1 cellular context compared by ENCODE assay signal in the genomic region with DNA sequence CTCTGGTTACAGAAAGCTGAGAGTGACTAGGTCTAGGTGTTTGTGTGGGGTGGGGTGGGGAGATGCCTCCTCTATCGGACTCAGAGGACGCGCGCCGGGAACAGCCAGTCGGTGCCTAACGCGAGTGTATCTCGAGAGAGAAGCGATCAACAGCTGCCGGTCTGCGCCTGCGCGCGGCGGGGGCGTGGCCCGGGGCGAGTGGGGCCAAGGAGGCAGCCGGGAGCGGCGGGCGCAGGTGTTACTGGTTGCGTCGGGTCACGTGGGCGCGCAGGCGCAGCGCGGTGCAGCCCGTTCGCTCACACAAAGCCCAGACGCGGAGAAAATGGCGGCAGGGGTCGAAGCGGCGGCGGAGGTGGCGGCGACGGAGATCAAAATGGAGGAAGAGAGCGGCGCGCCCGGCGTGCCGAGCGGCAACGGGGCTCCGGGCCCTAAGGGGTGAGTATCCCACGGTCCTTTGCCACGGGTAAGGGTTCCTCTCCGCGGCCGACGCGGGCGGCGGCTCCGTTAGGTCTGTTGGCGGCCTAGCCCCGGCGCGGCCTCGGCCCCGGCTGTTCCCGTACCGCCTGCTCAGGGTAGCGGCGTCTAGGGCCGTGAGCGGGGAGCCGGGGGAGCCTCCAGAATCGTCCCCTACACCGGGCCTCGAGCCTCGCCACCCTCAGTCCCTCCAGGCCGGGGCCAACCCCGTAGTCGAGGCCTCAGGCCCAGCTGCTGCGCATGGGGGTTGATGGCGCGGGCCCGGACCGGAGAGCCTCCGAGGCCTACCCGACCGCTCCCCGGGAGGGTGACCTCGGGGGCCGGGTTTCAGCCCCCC.
A peak's percentile ranks its signal among the peaks of the same experiment; 100 is the strongest.
TF ChIP-seq lines count a peak whose summit lies in the region.

A gene with protein sequence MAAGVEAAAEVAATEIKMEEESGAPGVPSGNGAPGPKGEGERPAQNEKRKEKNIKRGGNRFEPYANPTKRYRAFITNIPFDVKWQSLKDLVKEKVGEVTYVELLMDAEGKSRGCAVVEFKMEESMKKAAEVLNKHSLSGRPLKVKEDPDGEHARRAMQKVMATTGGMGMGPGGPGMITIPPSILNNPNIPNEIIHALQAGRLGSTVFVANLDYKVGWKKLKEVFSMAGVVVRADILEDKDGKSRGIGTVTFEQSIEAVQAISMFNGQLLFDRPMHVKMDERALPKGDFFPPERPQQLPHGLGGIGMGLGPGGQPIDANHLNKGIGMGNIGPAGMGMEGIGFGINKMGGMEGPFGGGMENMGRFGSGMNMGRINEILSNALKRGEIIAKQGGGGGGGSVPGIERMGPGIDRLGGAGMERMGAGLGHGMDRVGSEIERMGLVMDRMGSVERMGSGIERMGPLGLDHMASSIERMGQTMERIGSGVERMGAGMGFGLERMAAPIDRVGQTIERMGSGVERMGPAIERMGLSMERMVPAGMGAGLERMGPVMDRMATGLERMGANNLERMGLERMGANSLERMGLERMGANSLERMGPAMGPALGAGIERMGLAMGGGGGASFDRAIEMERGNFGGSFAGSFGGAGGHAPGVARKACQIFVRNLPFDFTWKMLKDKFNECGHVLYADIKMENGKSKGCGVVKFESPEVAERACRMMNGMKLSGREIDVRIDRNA (plus strand): TSS at position 299 of the 811 bp plus-strand sequence. CDS start 24 bp downstream, at position 323.

TF ChIP-seq in K562, 482 proteins besides CTCF, POLR2A, EP300 and RAD21 (continued from another document and continues in another):
- TF ChIP-seq, protein P1, sequence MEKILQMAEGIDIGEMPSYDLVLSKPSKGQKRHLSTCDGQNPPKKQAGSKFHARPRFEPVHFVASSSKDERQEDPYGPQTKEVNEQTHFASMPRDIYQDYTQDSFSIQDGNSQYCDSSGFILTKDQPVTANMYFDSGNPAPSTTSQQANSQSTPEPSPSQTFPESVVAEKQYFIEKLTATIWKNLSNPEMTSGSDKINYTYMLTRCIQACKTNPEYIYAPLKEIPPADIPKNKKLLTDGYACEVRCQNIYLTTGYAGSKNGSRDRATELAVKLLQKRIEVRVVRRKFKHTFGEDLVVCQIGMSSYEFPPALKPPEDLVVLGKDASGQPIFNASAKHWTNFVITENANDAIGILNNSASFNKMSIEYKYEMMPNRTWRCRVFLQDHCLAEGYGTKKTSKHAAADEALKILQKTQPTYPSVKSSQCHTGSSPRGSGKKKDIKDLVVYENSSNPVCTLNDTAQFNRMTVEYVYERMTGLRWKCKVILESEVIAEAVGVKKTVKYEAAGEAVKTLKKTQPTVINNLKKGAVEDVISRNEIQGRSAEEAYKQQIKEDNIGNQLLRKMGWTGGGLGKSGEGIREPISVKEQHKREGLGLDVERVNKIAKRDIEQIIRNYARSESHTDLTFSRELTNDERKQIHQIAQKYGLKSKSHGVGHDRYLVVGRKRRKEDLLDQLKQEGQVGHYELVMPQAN (IDR thresholded peaks at IDR 0.05; ENCODE audit: borderline replicate concordance) = 0 out of 2 replicates have a peak, but pooled peaks have one; percentile 15
- TF ChIP-seq, protein P2, sequence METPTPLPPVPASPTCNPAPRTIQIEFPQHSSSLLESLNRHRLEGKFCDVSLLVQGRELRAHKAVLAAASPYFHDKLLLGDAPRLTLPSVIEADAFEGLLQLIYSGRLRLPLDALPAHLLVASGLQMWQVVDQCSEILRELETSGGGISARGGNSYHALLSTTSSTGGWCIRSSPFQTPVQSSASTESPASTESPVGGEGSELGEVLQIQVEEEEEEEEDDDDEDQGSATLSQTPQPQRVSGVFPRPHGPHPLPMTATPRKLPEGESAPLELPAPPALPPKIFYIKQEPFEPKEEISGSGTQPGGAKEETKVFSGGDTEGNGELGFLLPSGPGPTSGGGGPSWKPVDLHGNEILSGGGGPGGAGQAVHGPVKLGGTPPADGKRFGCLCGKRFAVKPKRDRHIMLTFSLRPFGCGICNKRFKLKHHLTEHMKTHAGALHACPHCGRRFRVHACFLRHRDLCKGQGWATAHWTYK (CRISPR knock-in tag; IDR thresholded peaks at IDR 0.05) = no peak
- TF ChIP-seq ZNF778 (CRISPR knock-in tag; IDR thresholded peaks at IDR 0.05) (no peak), ZNF140 (CRISPR knock-in tag; IDR thresholded peaks at IDR 0.05) (no peak), OTX1 (CRISPR knock-in tag; IDR thresholded peaks at IDR 0.05) (no peak), TOE1 (IDR thresholded peaks at IDR 0.05; ENCODE audit: borderline replicate concordance) (peak; percentile 94), TOE1 (CRISPR knock-in tag; IDR thresholded peaks at IDR 0.05; ENCODE audit: borderline replicate concordance, low read depth) (no peak), MIER1 (IDR thresholded peaks at IDR 0.05; ENCODE audit: low read depth) (no peak), HDGF (IDR thresholded peaks at IDR 0.05) (no peak), SREBF2 (CRISPR knock-in tag; IDR thresholded peaks at IDR 0.05) (0 out of 2 replicates have a peak, but pooled peaks have one; percentile 21), MAFK (IDR thresholded peaks at IDR 0.05; ENCODE audit: low read length) (no peak), SMC3 (conservative IDR thresholded peaks at IDR 0.05; ENCODE audit: insufficient read depth, low read depth, low read length) (0 out of 2 replicates have a peak, but pooled peaks have one; percentile 2), SAP30 (IDR thresholded peaks at IDR 0.05; ENCODE audit: borderline replicate concordance, insufficient read depth, low read depth, low read length, poor library complexity, severe bottlenecking) (no peak), ZNF121 (CRISPR knock-in tag; conservative IDR thresholded peaks at IDR 0.05) (no peak), TEAD4 (IDR thresholded peaks at IDR 0.05; ENCODE audit: low read length) (peak; percentile 57; the same call in 1 of the 2 replicates), TEAD4 (CRISPR knock-in tag; IDR thresholded peaks at IDR 0.05; ENCODE audit: borderline replicate concordance) (no peak), ZNF232 (CRISPR knock-in tag; IDR thresholded peaks at IDR 0.05) (no peak), FOXM1 (IDR thresholded peaks at IDR 0.05; ENCODE audit: low read depth) (no peak), FOXM1 (CRISPR knock-in tag; IDR thresholded peaks at IDR 0.05; ENCODE audit: low read depth) (no peak), SMARCE1 (IDR thresholded peaks at IDR 0.05) (no peak), POU5F1 (IDR thresholded peaks at IDR 0.05; ENCODE audit: borderline replicate concordance, low read depth, low read length, partially characterized antibody) (no peak), CBFA2T2 (conservative IDR thresholded peaks at IDR 0.05) (peak; percentile 73), RAD51 (IDR thresholded peaks at IDR 0.05; ENCODE audit: borderline replicate concordance, low read depth) (peak; percentile 90), SAFB2 (IDR thresholded peaks at IDR 0.05; ENCODE audit: borderline replicate concordance, low read depth, low read length, severe bottlenecking) (no peak), DNMT1 (IDR thresholded peaks at IDR 0.05) (no peak), FOXJ2 (tag; IDR thresholded peaks at IDR 0.05) (peak; percentile 62; the same call in 1 of the 2 replicates), ILF3 (IDR thresholded peaks at IDR 0.05; ENCODE audit: borderline replicate concordance) (no peak), HNRNPL (IDR thresholded peaks at IDR 0.05; ENCODE audit: low read depth, low read length) (no peak), ZFP30 (CRISPR knock-in tag; IDR thresholded peaks at IDR 0.05; ENCODE audit: borderline replicate concordance) (no peak), ELF2 (CRISPR knock-in tag; IDR thresholded peaks at IDR 0.05) (no peak), CCNT2 (IDR thresholded peaks at IDR 0.05; ENCODE audit: borderline replicate concordance, extremely low read depth, insufficient read length, low read depth, low read length) (peak; percentile 88), MCM3 (IDR thresholded peaks at IDR 0.05) (no peak), PPARD (CRISPR knock-in tag; IDR thresholded peaks at IDR 0.05) (no peak), ZNF75A (CRISPR knock-in tag; IDR thresholded peaks at IDR 0.05) (no peak)
- TF ChIP-seq, protein P3, sequence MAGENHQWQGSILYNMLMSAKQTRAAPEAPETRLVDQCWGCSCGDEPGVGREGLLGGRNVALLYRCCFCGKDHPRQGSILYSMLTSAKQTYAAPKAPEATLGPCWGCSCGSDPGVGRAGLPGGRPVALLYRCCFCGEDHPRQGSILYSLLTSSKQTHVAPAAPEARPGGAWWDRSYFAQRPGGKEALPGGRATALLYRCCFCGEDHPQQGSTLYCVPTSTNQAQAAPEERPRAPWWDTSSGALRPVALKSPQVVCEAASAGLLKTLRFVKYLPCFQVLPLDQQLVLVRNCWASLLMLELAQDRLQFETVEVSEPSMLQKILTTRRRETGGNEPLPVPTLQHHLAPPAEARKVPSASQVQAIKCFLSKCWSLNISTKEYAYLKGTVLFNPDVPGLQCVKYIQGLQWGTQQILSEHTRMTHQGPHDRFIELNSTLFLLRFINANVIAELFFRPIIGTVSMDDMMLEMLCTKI (IDR thresholded peaks at IDR 0.05; ENCODE audit: partially characterized antibody) = no peak
- TF ChIP-seq, protein P4, sequence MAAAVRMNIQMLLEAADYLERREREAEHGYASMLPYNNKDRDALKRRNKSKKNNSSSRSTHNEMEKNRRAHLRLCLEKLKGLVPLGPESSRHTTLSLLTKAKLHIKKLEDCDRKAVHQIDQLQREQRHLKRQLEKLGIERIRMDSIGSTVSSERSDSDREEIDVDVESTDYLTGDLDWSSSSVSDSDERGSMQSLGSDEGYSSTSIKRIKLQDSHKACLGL (CRISPR knock-in tag; IDR thresholded peaks at IDR 0.05; ENCODE audit: borderline replicate concordance, poor library complexity, severe bottlenecking) = no peak
- TF ChIP-seq, protein P5, sequence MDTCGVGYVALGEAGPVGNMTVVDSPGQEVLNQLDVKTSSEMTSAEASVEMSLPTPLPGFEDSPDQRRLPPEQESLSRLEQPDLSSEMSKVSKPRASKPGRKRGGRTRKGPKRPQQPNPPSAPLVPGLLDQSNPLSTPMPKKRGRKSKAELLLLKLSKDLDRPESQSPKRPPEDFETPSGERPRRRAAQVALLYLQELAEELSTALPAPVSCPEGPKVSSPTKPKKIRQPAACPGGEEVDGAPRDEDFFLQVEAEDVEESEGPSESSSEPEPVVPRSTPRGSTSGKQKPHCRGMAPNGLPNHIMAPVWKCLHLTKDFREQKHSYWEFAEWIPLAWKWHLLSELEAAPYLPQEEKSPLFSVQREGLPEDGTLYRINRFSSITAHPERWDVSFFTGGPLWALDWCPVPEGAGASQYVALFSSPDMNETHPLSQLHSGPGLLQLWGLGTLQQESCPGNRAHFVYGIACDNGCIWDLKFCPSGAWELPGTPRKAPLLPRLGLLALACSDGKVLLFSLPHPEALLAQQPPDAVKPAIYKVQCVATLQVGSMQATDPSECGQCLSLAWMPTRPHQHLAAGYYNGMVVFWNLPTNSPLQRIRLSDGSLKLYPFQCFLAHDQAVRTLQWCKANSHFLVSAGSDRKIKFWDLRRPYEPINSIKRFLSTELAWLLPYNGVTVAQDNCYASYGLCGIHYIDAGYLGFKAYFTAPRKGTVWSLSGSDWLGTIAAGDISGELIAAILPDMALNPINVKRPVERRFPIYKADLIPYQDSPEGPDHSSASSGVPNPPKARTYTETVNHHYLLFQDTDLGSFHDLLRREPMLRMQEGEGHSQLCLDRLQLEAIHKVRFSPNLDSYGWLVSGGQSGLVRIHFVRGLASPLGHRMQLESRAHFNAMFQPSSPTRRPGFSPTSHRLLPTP (IDR thresholded peaks at IDR 0.05; ENCODE audit: borderline replicate concordance, extremely low read depth, insufficient read length) = no peak
- TF ChIP-seq, protein P6, sequence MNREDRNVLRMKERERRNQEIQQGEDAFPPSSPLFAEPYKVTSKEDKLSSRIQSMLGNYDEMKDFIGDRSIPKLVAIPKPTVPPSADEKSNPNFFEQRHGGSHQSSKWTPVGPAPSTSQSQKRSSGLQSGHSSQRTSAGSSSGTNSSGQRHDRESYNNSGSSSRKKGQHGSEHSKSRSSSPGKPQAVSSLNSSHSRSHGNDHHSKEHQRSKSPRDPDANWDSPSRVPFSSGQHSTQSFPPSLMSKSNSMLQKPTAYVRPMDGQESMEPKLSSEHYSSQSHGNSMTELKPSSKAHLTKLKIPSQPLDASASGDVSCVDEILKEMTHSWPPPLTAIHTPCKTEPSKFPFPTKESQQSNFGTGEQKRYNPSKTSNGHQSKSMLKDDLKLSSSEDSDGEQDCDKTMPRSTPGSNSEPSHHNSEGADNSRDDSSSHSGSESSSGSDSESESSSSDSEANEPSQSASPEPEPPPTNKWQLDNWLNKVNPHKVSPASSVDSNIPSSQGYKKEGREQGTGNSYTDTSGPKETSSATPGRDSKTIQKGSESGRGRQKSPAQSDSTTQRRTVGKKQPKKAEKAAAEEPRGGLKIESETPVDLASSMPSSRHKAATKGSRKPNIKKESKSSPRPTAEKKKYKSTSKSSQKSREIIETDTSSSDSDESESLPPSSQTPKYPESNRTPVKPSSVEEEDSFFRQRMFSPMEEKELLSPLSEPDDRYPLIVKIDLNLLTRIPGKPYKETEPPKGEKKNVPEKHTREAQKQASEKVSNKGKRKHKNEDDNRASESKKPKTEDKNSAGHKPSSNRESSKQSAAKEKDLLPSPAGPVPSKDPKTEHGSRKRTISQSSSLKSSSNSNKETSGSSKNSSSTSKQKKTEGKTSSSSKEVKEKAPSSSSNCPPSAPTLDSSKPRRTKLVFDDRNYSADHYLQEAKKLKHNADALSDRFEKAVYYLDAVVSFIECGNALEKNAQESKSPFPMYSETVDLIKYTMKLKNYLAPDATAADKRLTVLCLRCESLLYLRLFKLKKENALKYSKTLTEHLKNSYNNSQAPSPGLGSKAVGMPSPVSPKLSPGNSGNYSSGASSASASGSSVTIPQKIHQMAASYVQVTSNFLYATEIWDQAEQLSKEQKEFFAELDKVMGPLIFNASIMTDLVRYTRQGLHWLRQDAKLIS (CRISPR knock-in tag; IDR thresholded peaks at IDR 0.05) = peak; percentile 80
- TF ChIP-seq, protein P7, sequence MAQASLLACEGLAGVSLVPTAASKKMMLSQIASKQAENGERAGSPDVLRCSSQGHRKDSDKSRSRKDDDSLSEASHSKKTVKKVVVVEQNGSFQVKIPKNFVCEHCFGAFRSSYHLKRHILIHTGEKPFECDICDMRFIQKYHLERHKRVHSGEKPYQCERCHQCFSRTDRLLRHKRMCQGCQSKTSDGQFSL (CRISPR knock-in tag; IDR thresholded peaks at IDR 0.05) = peak; percentile 66; the same call in 1 of the 2 replicates
- TF ChIP-seq, protein P7 (tag; IDR thresholded peaks at IDR 0.05) = no peak; a peak in 1 of 4 replicates
- TF ChIP-seq, protein P8, sequence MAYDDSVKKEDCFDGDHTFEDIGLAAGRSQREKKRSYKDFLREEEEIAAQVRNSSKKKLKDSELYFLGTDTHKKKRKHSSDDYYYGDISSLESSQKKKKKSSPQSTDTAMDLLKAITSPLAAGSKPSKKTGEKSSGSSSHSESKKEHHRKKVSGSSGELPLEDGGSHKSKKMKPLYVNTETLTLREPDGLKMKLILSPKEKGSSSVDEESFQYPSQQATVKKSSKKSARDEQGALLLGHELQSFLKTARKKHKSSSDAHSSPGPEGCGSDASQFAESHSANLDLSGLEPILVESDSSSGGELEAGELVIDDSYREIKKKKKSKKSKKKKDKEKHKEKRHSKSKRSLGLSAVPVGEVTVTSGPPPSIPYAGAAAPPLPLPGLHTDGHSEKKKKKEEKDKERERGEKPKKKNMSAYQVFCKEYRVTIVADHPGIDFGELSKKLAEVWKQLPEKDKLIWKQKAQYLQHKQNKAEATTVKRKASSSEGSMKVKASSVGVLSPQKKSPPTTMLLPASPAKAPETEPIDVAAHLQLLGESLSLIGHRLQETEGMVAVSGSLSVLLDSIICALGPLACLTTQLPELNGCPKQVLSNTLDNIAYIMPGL (CRISPR knock-in tag; IDR thresholded peaks at IDR 0.05) = no peak
